Comparison of ENCODE assay signal across 9 cellular contexts in genomic region chr19:14516048-14516534, GRCh38. TPM values are rescaled to one million over a fixed set of nuclear protein-coding genes. Genes with fewer than 3 reads are reported as not detected.
A peak's percentile ranks its signal among the peaks of the same experiment; 100 is the strongest.
DNase-seq lines count a peak whose midpoint lies in the region; ATAC-seq and TF ChIP-seq lines count a peak whose summit lies in the region.
"Had no signal": no experiment of that assay in that cellular context is flagged by ENCODE, and none has a peak within 500 bp of the region (broad histone marks: within the 10 kb centered on the region; RNA-seq: fewer than 3 reads in every experiment).

No MANE protein-coding gene starts in this region.

- peak overlapping the region; percentile 99; the same call in 1 of the 2 replicates for H3K9ac ChIP-seq in SK-N-SH

- CTCF ChIA-PET in SK-N-SH (lab: Yijun Ruan, JAX), result interaction anchor here (1.5 to 3.8 kb wide), 3 partner anchors 10 to 36 kb away, joined by 4 to 30 read pairs (median 20); no protein-coding TSS in a partner anchor

- H3K4me1 ChIP-seq in SK-N-SH (ENCODE audit: control insufficient read depth in 1 of 2, insufficient read depth in 2 of 2, low read depth in 1 of 2, low read length in 1 of 2) (peaks cover 24 to 38% of the 10 kb centered on the region in 2 experiments; a peak in 3 of 4 replicates), stomach (peaks cover 47 to 80% (median 52%) of the 10 kb centered on the region in 4 donors)

- no peak for TF ChIP-seq RAD21 in SK-N-SH (IDR thresholded peaks at IDR 0.05; ENCODE audit: low read length)

- H3K27me3 ChIP-seq in SK-N-SH (ENCODE audit: insufficient read depth) (no peaks in the 10 kb centered on the region), stomach (no peaks in the 10 kb centered on the region)

- no peak overlapping the region for H2AFZ ChIP-seq in SK-N-SH (ENCODE audit: low read depth)

- peak overlapping the region; percentile 14 for H3K27ac Mint-ChIP-seq in activated T-helper 2 cell treated with anti-CD3 and anti-CD28 coated beads, Interferon-gamma antibody, Interleukin-2, Interleukin-4, amounts not matched to agents 10 μg/mL and 5 μg/mL and 100 μg/mL, durations not matched to agents 14 hours and 24 hours and 36 hours
- H3K27ac Mint-ChIP-seq in immature natural killer cell, result peak overlapping the region; percentile 46 to 94 (median 91)

- TF ChIP-seq EP300 in SK-N-SH (IDR thresholded peaks at IDR 0.05; ENCODE audit: borderline replicate concordance in 1 of 2, low read depth in 1 of 2, low read length in 1 of 2) (no peak), stomach (IDR thresholded peaks at IDR 0.05) (no peak)

- POLR2A ChIA-PET in SK-N-SH (lab: Yijun Ruan, JAX), result interaction anchor here (1.3 kb wide), 1 partner anchor 38 kb away, joined by 3 read pairs; no protein-coding TSS in a partner anchor

- no peaks in the 10 kb centered on the region for H3K9me2 ChIP-seq in SK-N-SH

- no peak overlapping the region; a peak in 2 of 4 replicates for H3K27ac ChIP-seq in SK-N-SH (ENCODE audit: low read depth in 2 of 2, low read length in 1 of 2)
- peak overlapping the region; percentile 32 to 100 (median 99) for H3K27ac ChIP-seq in stomach

- peak overlapping the region; percentile 82 for H3K4me3 Mint-ChIP-seq in activated T-helper 2 cell treated with anti-CD3 and anti-CD28 coated beads, Interferon-gamma antibody, Interleukin-2, Interleukin-4, amounts not matched to agents 10 μg/mL and 5 μg/mL and 100 μg/mL, durations not matched to agents 14 hours and 24 hours and 36 hours (ENCODE audit: low read depth)
- H3K4me3 Mint-ChIP-seq in immature natural killer cell, result peak overlapping the region; percentile 90 to 96 (median 90)

- H3K4me3 ChIP-seq in SK-N-SH (ENCODE audit: low read depth in 2 of 2, low read length in 1 of 2) (peak overlapping the region; percentile 87 to 90), stomach (peak overlapping the region; percentile 85 to 89 (median 89))

- H3K27me3 Mint-ChIP-seq in activated T-helper 2 cell treated with anti-CD3 and anti-CD28 coated beads, Interferon-gamma antibody, Interleukin-2, Interleukin-4, amounts not matched to agents 10 μg/mL and 5 μg/mL and 100 μg/mL, durations not matched to agents 14 hours and 24 hours and 36 hours (ENCODE audit: low read depth), result no peaks in the 10 kb centered on the region
- peaks cover 11 to 25% (median 25%) of the 10 kb centered on the region in 3 donors for H3K27me3 Mint-ChIP-seq in immature natural killer cell (ENCODE audit: low read depth in 3 of 3)

- H4K20me1 ChIP-seq in SK-N-SH (ENCODE audit: insufficient read depth), result peaks cover 36% of the 10 kb centered on the region

- H3K36me3 Mint-ChIP-seq in activated T-helper 2 cell treated with anti-CD3 and anti-CD28 coated beads, Interferon-gamma antibody, Interleukin-2, Interleukin-4, amounts not matched to agents 10 μg/mL and 5 μg/mL and 100 μg/mL, durations not matched to agents 14 hours and 24 hours and 36 hours (ENCODE audit: low read depth), result peaks cover 45% of the 10 kb centered on the region
- H3K36me3 Mint-ChIP-seq in immature natural killer cell, result peaks cover 17 to 24% (median 20%) of the 10 kb centered on the region in 3 donors

- no peaks in the 10 kb centered on the region for H3K9me3 ChIP-seq in SK-N-SH
- H3K9me3 ChIP-seq in stomach, result no peaks in the 10 kb centered on the region

- ATAC-seq in SK-N-SH treated with all-trans-retinoic acid at 6 μM for 48 hours, result no peak
- ATAC-seq in GM21825 (IDR thresholded peaks at IDR 0.05; ENCODE audit: unreplicated experiment), result no peak

- H3K4me2 ChIP-seq in SK-N-SH, result peak overlapping the region; percentile 95

- H3K36me3 ChIP-seq in SK-N-SH (replicated peaks in 1 of 2; ENCODE audit: control insufficient read depth in 1 of 2, insufficient read depth in 2 of 2, low read length in 1 of 2) (peaks cover 22 to 29% of the 10 kb centered on the region in 2 experiments), stomach (peaks cover 22 to 40% (median 34%) of the 10 kb centered on the region in 4 donors)

- TF ChIP-seq CTCF in SK-N-SH (IDR thresholded peaks at IDR 0.05) (no peak), stomach (IDR thresholded peaks at IDR 0.05) (no peak)

- 68% methylated on average over 10 of the region's 15 CpGs for WGBS in SK-N-SH (ENCODE audit: low lambda C conversion rate)
- 25 to 40% (median 34%) methylated on average over 15 of the region's 15 CpGs for WGBS in stomach, 5 donors

- DNase-seq in SK-N-SH, result no peak
- no peak for DNase-seq in activated T-helper 2 cell treated with anti-CD3 and anti-CD28 coated beads, Interferon-gamma antibody, Interleukin-2, Interleukin-4, amounts not matched to agents 10 μg/mL and 5 μg/mL and 100 μg/mL, durations not matched to agents 14 hours and 24 hours and 36 hours (ENCODE audit: low spot score)
- no peak for DNase-seq in immature natural killer cell
- no peak for DNase-seq in stomach
- no peak for DNase-seq in occipital lobe (lab: John Stamatoyannopoulos, UW)
- DNase-seq in NAMALWA (ENCODE audit: low spot score), result no peak
- DNase-seq: stimulated activated CD4-positive, alpha-beta T cell treated with anti-CD3 and anti-CD28 coated beads, Interleukin-4, amount 100 ng/mL, for 4 hours had no signal

- H3K9me3 Mint-ChIP-seq in activated T-helper 2 cell treated with anti-CD3 and anti-CD28 coated beads, Interferon-gamma antibody, Interleukin-2, Interleukin-4, amounts not matched to agents 10 μg/mL and 5 μg/mL and 100 μg/mL, durations not matched to agents 14 hours and 24 hours and 36 hours, result no peaks in the 10 kb centered on the region
- H3K9me3 Mint-ChIP-seq in immature natural killer cell, result peaks cover 0 to 2% (median 0%) of the 10 kb centered on the region in 6 donors

- peaks cover 42% of the 10 kb centered on the region for H3K4me1 Mint-ChIP-seq in activated T-helper 2 cell treated with anti-CD3 and anti-CD28 coated beads, Interferon-gamma antibody, Interleukin-2, Interleukin-4, amounts not matched to agents 10 μg/mL and 5 μg/mL and 100 μg/mL, durations not matched to agents 14 hours and 24 hours and 36 hours (ENCODE audit: low read depth)
- peaks cover 45 to 47% of the 10 kb centered on the region in 2 donors for H3K4me1 Mint-ChIP-seq in immature natural killer cell

- H3K79me2 ChIP-seq in SK-N-SH (ENCODE audit: insufficient read depth), result peaks cover 44% of the 10 kb centered on the region

- no peak for TF ChIP-seq POLR2A in stomach (IDR thresholded peaks at IDR 0.05)

- peaks cover 47% of the 10 kb centered on the region for H3F3A ChIP-seq in SK-N-SH (replicated peaks; ENCODE audit: insufficient read depth)

- intact Hi-C loops in activated T-helper 2 cell treated with anti-CD3 and anti-CD28 coated beads, Interferon-gamma antibody, Interleukin-2, Interleukin-4, amounts not matched to agents 10 μg/mL and 5 μg/mL and 100 μg/mL, durations not matched to agents 14 hours and 24 hours and 36 hours (cut with micrococcal nuclease), result loop anchor here (10.0 kb wide), 1 partner anchor 1351 kb away; no protein-coding TSS in a partner anchor
- intact Hi-C loops in stomach (cut with DNase I; ENCODE audit: low total_unique reads), result no loop called here

RNA-seq across cellular contexts. Expression of gene DNAJB1, which starts 2.1 kb away (rescaled TPM):
- polyA plus RNA-seq in SK-N-SH (2012; rRNA removed), result 95.7 and 103 TPM in 2 replicates
- polyA plus RNA-seq in SK-N-SH (2012; cell fraction: cytosol; rRNA removed), result 95.9 and 110 TPM in 2 replicates
- polyA plus RNA-seq in SK-N-SH (2012; cell fraction: nucleus; rRNA removed), result 65.8 and 66.3 TPM in 2 replicates
- 113 TPM in 2 replicates for total RNA-seq in activated T-helper 2 cell treated with anti-CD3 and anti-CD28 coated beads, Interferon-gamma antibody, Interleukin-2, Interleukin-4, amounts not matched to agents 10 μg/mL and 5 μg/mL and 100 μg/mL, durations not matched to agents 14 hours and 24 hours and 36 hours
- 100 to 1,000 TPM; 116 to 164 (median 120) TPM for polyA plus RNA-seq in immature natural killer cell
- total RNA-seq in stomach, result 10 to 100 TPM in 4 of 5 donors, 1 to 10 TPM in 1; 9.9 to 62.6 (median 33.0) TPM
- 10 to 100 TPM; 74.9 to 85.8 (median 80.9) TPM for polyA plus RNA-seq in stomach
- 33.5 TPM for total RNA-seq in occipital lobe

RNA-seq across cellular contexts. Expression of gene TECR, which starts 13.3 kb away (rescaled TPM):
- polyA plus RNA-seq in SK-N-SH (2012; rRNA removed), result 87.9 and 110 TPM in 2 replicates
- polyA plus RNA-seq in SK-N-SH (2012; cell fraction: cytosol; rRNA removed), result 32.4 and 57.6 TPM in 2 replicates
- polyA plus RNA-seq in SK-N-SH (2012; cell fraction: nucleus; rRNA removed), result 142 and 144 TPM in 2 replicates
- total RNA-seq in activated T-helper 2 cell treated with anti-CD3 and anti-CD28 coated beads, Interferon-gamma antibody, Interleukin-2, Interleukin-4, amounts not matched to agents 10 μg/mL and 5 μg/mL and 100 μg/mL, durations not matched to agents 14 hours and 24 hours and 36 hours, result 128 and 134 TPM in 2 replicates
- polyA plus RNA-seq in immature natural killer cell, result 100 to 1,000 TPM; 203 to 317 (median 289) TPM
- total RNA-seq in stomach, result 10 to 100 TPM; 10.5 to 90.4 (median 54.0) TPM
- 100 to 1,000 TPM; 114 to 266 (median 166) TPM for polyA plus RNA-seq in stomach
- total RNA-seq in occipital lobe, result 12.8 TPM

RNA-seq across cellular contexts. Expression of gene GIPC1, which starts 20.2 kb away (rescaled TPM):
- polyA plus RNA-seq in SK-N-SH (2012; rRNA removed), result 138 and 144 TPM in 2 replicates
- 64.3 and 109 TPM in 2 replicates for polyA plus RNA-seq in SK-N-SH (2012; cell fraction: cytosol; rRNA removed)
- polyA plus RNA-seq in SK-N-SH (2012; cell fraction: nucleus; rRNA removed), result 108 and 111 TPM in 2 replicates
- total RNA-seq in activated T-helper 2 cell treated with anti-CD3 and anti-CD28 coated beads, Interferon-gamma antibody, Interleukin-2, Interleukin-4, amounts not matched to agents 10 μg/mL and 5 μg/mL and 100 μg/mL, durations not matched to agents 14 hours and 24 hours and 36 hours, result 39.2 and 40.1 TPM in 2 replicates
- 10 to 100 TPM; 42.0 to 49.0 (median 47.0) TPM for polyA plus RNA-seq in immature natural killer cell
- 100 to 1,000 TPM in 4 of 5 donors, 10 to 100 TPM in 1; 73.3 to 662 (median 174) TPM for total RNA-seq in stomach
- 100 to 1,000 TPM in 2 of 3 donors, 10 to 100 TPM in 1; 98.9 to 126 (median 102) TPM for polyA plus RNA-seq in stomach
- 28.4 TPM for total RNA-seq in occipital lobe

RNA-seq across cellular contexts. Expression of gene PTGER1, which starts 40.9 kb away (rescaled TPM):
- polyA plus RNA-seq in SK-N-SH (2012; rRNA removed) (4.6 and 6.0 TPM in 2 replicates), immature natural killer cell (1 to 10 TPM in 1 of 3 donors, under 1 TPM in 1, not detected in 1; 0.17 to 1.2 TPM), stomach (1 to 10 TPM in 2 of 3 donors, not detected in 1; 1.4 to 3.4 TPM)
- polyA plus RNA-seq in SK-N-SH (2012; cell fraction: cytosol; rRNA removed), result 2.0 and 3.4 TPM in 2 replicates
- 2.4 and 3.9 TPM in 2 replicates for polyA plus RNA-seq in SK-N-SH (2012; cell fraction: nucleus; rRNA removed)
- 1.1 and 1.6 TPM in 2 replicates for total RNA-seq in activated T-helper 2 cell treated with anti-CD3 and anti-CD28 coated beads, Interferon-gamma antibody, Interleukin-2, Interleukin-4, amounts not matched to agents 10 μg/mL and 5 μg/mL and 100 μg/mL, durations not matched to agents 14 hours and 24 hours and 36 hours
- total RNA-seq in stomach (1 to 10 TPM in 2 of 5 donors, not detected in 3; 1.2 to 3.3 TPM), occipital lobe (not detected)

RNA-seq across cellular contexts. Expression of gene NDUFB7, which starts 55.8 kb away (rescaled TPM):
- polyA plus RNA-seq in SK-N-SH (2012; rRNA removed) (458 and 465 TPM in 2 replicates), immature natural killer cell (100 to 1,000 TPM; 400 to 782 (median 502) TPM), stomach (100 to 1,000 TPM; 558 to 652 (median 596) TPM)
- polyA plus RNA-seq in SK-N-SH (2012; cell fraction: cytosol; rRNA removed), result 199 and 306 TPM in 2 replicates
- polyA plus RNA-seq in SK-N-SH (2012; cell fraction: nucleus; rRNA removed), result 166 and 323 TPM in 2 replicates
- total RNA-seq in activated T-helper 2 cell treated with anti-CD3 and anti-CD28 coated beads, Interferon-gamma antibody, Interleukin-2, Interleukin-4, amounts not matched to agents 10 μg/mL and 5 μg/mL and 100 μg/mL, durations not matched to agents 14 hours and 24 hours and 36 hours, result 129 and 136 TPM in 2 replicates
- total RNA-seq in stomach (1,000 to 10,000 TPM in 1 of 5 donors, 100 to 1,000 TPM in 4; 159 to 1,175 (median 226) TPM), occipital lobe (102 TPM)

Comparison
In these comparisons a context has a peak if more than half of its experiments do, and no peak if none do; other contexts are left out.
1. H3K27ac ChIP-seq: peak in stomach (5 of 5); none in SK-N-SH (0 of 2).